Comparison of ENCODE assay signal across 1 cellular context in the genomic region with DNA sequence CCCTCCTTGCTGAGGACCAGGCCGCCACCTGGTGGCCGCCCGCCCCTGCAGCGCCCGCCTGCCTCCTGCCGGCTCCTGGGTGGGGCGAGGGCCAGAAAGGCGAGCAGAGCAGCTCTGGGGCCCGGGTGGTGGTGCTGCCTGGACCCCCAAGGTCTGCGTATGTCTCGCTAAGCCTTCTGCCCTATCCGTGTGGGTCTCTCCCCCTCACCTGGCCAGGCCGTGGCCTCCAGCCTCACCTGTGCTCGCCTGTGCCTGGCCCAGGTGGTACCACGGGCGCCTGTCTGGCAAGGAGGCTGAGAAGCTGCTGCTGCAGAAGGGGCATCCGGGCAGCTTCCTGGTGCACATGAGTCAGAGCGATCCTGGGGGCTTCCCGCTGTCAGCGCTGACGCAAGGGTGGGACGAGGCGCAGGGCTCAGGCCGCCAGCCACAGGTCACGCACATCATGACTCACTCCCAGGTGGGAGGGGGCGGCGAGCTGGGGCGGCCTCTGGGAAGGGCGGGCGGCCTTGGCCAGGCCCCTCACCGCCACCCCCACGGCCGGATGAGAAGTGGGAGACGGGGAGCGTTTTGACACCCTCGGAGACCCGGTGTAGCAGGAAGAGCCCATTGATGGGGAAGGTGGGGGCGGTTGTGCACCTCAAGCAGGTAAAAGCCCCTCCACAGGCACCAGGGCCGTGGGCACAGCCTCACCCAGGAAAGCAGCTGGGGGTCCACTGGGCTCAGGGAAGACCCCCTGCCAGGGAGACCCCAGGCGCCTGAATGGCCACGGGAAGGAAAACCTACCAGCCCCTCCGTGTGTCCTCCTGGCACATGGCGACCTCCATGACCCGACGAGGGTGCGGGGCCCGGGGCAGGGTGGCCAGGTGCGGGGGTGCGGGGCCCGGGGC.
TF ChIP-seq lines count a peak whose summit lies in the region.

No MANE protein-coding gene starts in this region.

TF ChIP-seq in GM12878, 131 proteins besides CTCF, POLR2A, EP300 and RAD21 (continued from another document):
- TF ChIP-seq PRDM15 (CRISPR knock-in tag; IDR thresholded peaks at IDR 0.05) (no peak), BMI1 (IDR thresholded peaks at IDR 0.05; ENCODE audit: borderline replicate concordance) (peak; percentile 14; the same call in 1 of the 2 replicates), ZNF207 (IDR thresholded peaks at IDR 0.05; ENCODE audit: borderline replicate concordance) (peak; percentile 58; the same call in 1 of the 2 replicates), ZNF592 (IDR thresholded peaks at IDR 0.05) (peak; percentile 57; the same call in 1 of the 2 replicates), ZNF217 (IDR thresholded peaks at IDR 0.05) (0 out of 2 replicates have a peak, but pooled peaks have one; percentile 19), STAT1 (conservative IDR thresholded peaks at IDR 0.05) (peak; percentile 80; the same call in 1 of the 2 replicates)
- TF ChIP-seq, protein P1, sequence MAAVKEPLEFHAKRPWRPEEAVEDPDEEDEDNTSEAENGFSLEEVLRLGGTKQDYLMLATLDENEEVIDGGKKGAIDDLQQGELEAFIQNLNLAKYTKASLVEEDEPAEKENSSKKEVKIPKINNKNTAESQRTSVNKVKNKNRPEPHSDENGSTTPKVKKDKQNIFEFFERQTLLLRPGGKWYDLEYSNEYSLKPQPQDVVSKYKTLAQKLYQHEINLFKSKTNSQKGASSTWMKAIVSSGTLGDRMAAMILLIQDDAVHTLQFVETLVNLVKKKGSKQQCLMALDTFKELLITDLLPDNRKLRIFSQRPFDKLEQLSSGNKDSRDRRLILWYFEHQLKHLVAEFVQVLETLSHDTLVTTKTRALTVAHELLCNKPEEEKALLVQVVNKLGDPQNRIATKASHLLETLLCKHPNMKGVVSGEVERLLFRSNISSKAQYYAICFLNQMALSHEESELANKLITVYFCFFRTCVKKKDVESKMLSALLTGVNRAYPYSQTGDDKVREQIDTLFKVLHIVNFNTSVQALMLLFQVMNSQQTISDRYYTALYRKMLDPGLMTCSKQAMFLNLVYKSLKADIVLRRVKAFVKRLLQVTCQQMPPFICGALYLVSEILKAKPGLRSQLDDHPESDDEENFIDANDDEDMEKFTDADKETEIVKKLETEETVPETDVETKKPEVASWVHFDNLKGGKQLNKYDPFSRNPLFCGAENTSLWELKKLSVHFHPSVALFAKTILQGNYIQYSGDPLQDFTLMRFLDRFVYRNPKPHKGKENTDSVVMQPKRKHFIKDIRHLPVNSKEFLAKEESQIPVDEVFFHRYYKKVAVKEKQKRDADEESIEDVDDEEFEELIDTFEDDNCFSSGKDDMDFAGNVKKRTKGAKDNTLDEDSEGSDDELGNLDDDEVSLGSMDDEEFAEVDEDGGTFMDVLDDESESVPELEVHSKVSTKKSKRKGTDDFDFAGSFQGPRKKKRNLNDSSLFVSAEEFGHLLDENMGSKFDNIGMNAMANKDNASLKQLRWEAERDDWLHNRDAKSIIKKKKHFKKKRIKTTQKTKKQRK (IDR thresholded peaks at IDR 0.05; ENCODE audit: low read depth, low read length), result no peak
- TF ChIP-seq, protein P2, sequence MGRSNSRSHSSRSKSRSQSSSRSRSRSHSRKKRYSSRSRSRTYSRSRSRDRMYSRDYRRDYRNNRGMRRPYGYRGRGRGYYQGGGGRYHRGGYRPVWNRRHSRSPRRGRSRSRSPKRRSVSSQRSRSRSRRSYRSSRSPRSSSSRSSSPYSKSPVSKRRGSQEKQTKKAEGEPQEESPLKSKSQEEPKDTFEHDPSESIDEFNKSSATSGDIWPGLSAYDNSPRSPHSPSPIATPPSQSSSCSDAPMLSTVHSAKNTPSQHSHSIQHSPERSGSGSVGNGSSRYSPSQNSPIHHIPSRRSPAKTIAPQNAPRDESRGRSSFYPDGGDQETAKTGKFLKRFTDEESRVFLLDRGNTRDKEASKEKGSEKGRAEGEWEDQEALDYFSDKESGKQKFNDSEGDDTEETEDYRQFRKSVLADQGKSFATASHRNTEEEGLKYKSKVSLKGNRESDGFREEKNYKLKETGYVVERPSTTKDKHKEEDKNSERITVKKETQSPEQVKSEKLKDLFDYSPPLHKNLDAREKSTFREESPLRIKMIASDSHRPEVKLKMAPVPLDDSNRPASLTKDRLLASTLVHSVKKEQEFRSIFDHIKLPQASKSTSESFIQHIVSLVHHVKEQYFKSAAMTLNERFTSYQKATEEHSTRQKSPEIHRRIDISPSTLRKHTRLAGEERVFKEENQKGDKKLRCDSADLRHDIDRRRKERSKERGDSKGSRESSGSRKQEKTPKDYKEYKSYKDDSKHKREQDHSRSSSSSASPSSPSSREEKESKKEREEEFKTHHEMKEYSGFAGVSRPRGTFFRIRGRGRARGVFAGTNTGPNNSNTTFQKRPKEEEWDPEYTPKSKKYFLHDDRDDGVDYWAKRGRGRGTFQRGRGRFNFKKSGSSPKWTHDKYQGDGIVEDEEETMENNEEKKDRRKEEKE (IDR thresholded peaks at IDR 0.05), result no peak
TF ChIP-seq in GM12878: peak in this region for 59.
